ENCODE assay signal across 2 cellular contexts in genomic region chr7:38291117-38291647, GRCh38.
TF ChIP-seq lines count a peak whose summit lies in the region.

No MANE protein-coding gene starts in this region.

TF ChIP-seq in HepG2, 621 proteins besides CTCF, POLR2A, EP300 and RAD21 (continued from another document):
- no peak for TF ChIP-seq ZNF704 (CRISPR knock-in tag; IDR thresholded peaks at IDR 0.05; ENCODE audit: borderline replicate concordance)
- no peak for TF ChIP-seq MAFK (conservative IDR thresholded peaks at IDR 0.05 in 1 of 2, IDR thresholded peaks at IDR 0.05 in 1 of 2; ENCODE audit: low read length in 2 of 2)
- TF ChIP-seq ZMYM2 (CRISPR knock-in tag; IDR thresholded peaks at IDR 0.05), result no peak
- TF ChIP-seq ZNF383 (CRISPR knock-in tag; IDR thresholded peaks at IDR 0.05; ENCODE audit: borderline replicate concordance), result no peak
- no peak for TF ChIP-seq E2F5 (CRISPR knock-in tag; conservative IDR thresholded peaks at IDR 0.05)
- no peak for TF ChIP-seq FOXK2 (IDR thresholded peaks at IDR 0.05)
- TF ChIP-seq ATF4 (CRISPR knock-in tag; IDR thresholded peaks at IDR 0.05), result no peak
- TF ChIP-seq ARID4A (CRISPR knock-in tag; IDR thresholded peaks at IDR 0.05; ENCODE audit: borderline replicate concordance), result no peak
- no peak for TF ChIP-seq MLLT10 (CRISPR knock-in tag; IDR thresholded peaks at IDR 0.05)
- no peak for TF ChIP-seq MAZ (IDR thresholded peaks at IDR 0.05; ENCODE audit: borderline replicate concordance, low read depth, low read length)
- no peak for TF ChIP-seq MAZ (CRISPR knock-in tag; IDR thresholded peaks at IDR 0.05; ENCODE audit: low read depth)

TF ChIP-seq in K562, 482 proteins besides CTCF, POLR2A, EP300 and RAD21 (continued from another document):
- peak in 1 of 2 experiments; percentile 54 for TF ChIP-seq E2F6 (IDR thresholded peaks at IDR 0.05; ENCODE audit: borderline replicate concordance in 1 of 2, extremely low read depth in 1 of 2, insufficient read depth in 1 of 2, insufficient read length in 1 of 2, low read depth in 1 of 2, low read length in 1 of 2, poor library complexity in 1 of 2, severe bottlenecking in 1 of 2)
- TF ChIP-seq ZNF277 (CRISPR knock-in tag; IDR thresholded peaks at IDR 0.05; ENCODE audit: borderline replicate concordance), result no peak
- TF ChIP-seq CTCFL (IDR thresholded peaks at IDR 0.05; ENCODE audit: borderline replicate concordance, insufficient read depth, low read depth, low read length, poor library complexity, severe bottlenecking), result peak; percentile 80
- TF ChIP-seq BHLHE40 (IDR thresholded peaks at IDR 0.05; ENCODE audit: low read length), result peak; percentile 85
- no peak for TF ChIP-seq TRIM24 (IDR thresholded peaks at IDR 0.05)
- TF ChIP-seq L3MBTL2 (IDR thresholded peaks at IDR 0.05), result peak; percentile 36; the same call in 1 of the 2 replicates
- TF ChIP-seq MGA (IDR thresholded peaks at IDR 0.05), result peak; percentile 20; the same call in 1 of the 2 replicates
- TF ChIP-seq MYC (IDR thresholded peaks at IDR 0.05; ENCODE audit: low read depth, low read length), result peak; percentile 35; the same call in 1 of the 2 replicates
- TF ChIP-seq MYC (CRISPR knock-in tag; IDR thresholded peaks at IDR 0.05; ENCODE audit: borderline replicate concordance, low read depth), result no peak
- no peak for TF ChIP-seq NR2F6 (CRISPR knock-in tag; IDR thresholded peaks at IDR 0.05)
- TF ChIP-seq SRSF9 (IDR thresholded peaks at IDR 0.05; ENCODE audit: borderline replicate concordance, low read depth, low read length), result no peak
